In the genomic region with DNA sequence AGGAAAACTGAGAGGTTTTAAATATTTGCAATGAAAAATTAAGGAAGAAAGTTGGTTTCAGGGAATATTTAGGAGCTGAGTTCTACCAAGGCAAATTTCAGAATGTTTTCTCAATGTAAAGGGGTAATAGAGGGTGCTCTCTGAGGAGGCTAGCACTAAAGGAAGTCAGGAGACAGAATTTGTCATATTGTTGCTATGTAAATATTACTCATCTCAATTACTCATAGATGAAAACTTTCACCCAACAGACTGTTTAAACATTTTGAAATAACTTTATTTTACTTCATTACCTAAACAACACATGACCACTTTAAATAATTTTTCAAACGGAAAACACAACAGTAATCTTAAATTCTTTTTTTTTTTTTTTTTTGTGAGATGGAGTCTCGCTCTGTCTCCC, we compare ENCODE assay signal across 23 cellular contexts.
DNase-seq lines count a peak whose midpoint lies in the region; FAIRE-seq and TF ChIP-seq lines count a peak whose summit lies in the region.
"Had no signal": no experiment of that assay in that cellular context is flagged by ENCODE, and none has a peak within 500 bp of the region (broad histone marks: within the 10 kb centered on the region; RNA-seq: fewer than 3 reads in every experiment).

No MANE protein-coding gene starts in this region.

- H3K9ac ChIP-seq in astrocyte (ENCODE audit: low read length): peak overlapping the region; percentile 22
- H3K9ac ChIP-seq: KMS-11 had no signal

- peaks cover 7% of the 10 kb centered on the region for H3K4me1 Mint-ChIP-seq in astrocyte (ENCODE audit: low read depth, unreplicated experiment)
- H3K4me1 Mint-ChIP-seq: CD8-positive, alpha-beta memory T cell; naive B cell had no signal

- FAIRE-seq in astrocyte (lab: Jason Lieb, UNC): peak; percentile 34
- FAIRE-seq in urothelium cell line (lab: Jason Lieb, UNC): no peak

- H3K27ac ChIP-seq in astrocyte (ENCODE audit: low read depth, low read length): peak overlapping the region; percentile 49
- H3K27ac ChIP-seq: 22Rv1, cardiac muscle cell, KMS-11 had no signal

- peak overlapping the region; percentile 55 for H3K4me2 ChIP-seq in astrocyte (ENCODE audit: low read length)
- H3K4me2 ChIP-seq: KMS-11 had no signal

- H3K79me2 ChIP-seq in astrocyte (ENCODE audit: insufficient read depth, low read length): no peaks in the 10 kb centered on the region

- TF ChIP-seq CTCF in astrocyte (IDR thresholded peaks at IDR 0.05; ENCODE audit: insufficient read depth, low read depth, low read length): no peak

- no peak overlapping the region for H3K4me3 ChIP-seq in astrocyte (ENCODE audit: insufficient read depth, low read depth, low read length)
- H3K4me3 ChIP-seq: cardiac muscle cell had no signal

- H3K9me3 ChIP-seq in astrocyte (ENCODE audit: insufficient read depth, low read depth, low read length): no peaks in the 10 kb centered on the region

- no peaks in the 10 kb centered on the region for H4K20me1 ChIP-seq in astrocyte (ENCODE audit: insufficient read depth, low read length)

- no peaks in the 10 kb centered on the region for H3K36me3 ChIP-seq in astrocyte (ENCODE audit: insufficient read depth, low read length)
- H3K36me3 ChIP-seq: cardiac muscle cell had no signal

- no peak overlapping the region for H3K4me3 Mint-ChIP-seq in astrocyte (ENCODE audit: unreplicated experiment)
- H3K4me3 Mint-ChIP-seq: activated naive CD4-positive, alpha-beta T cell treated with anti-CD3 and anti-CD28 coated beads for 36 hours; CD8-positive, alpha-beta memory T cell; naive B cell had no signal

- H2AFZ ChIP-seq in astrocyte (ENCODE audit: low read depth, low read length): no peak overlapping the region

- no peaks in the 10 kb centered on the region for H3K27me3 Mint-ChIP-seq in astrocyte (ENCODE audit: low read depth, unreplicated experiment)
- H3K27me3 Mint-ChIP-seq: CD8-positive, alpha-beta memory T cell; naive B cell; progenitor cell of endocrine pancreas had no signal

- H3K9me3 Mint-ChIP-seq in astrocyte (ENCODE audit: unreplicated experiment): no peaks in the 10 kb centered on the region

- DNase-seq in SIG-M5 treated with dmso at 0.1 percent for 504 hours (lab: John Stamatoyannopoulos, UW; ENCODE audit: unreplicated experiment) (peak; percentile 2), SIG-M5 (lab: John Stamatoyannopoulos, UW) (no peak), astrocyte (ENCODE audit: low read depth) (peak; percentile 23), foreskin melanocyte (peak; percentile 10), urothelium cell line (ENCODE audit: low spot score) (peak; percentile 29), NCI-H2196 treated with DMSO at 0.1 percent for 48 hours (lab: John Stamatoyannopoulos, UW; ENCODE audit: unreplicated experiment) (no peak), SHP77 (lab: John Stamatoyannopoulos, UW) (no peak)
- DNase-seq in activated CD8-positive, alpha-beta memory T cell treated with anti-CD3 and anti-CD28 coated beads for 24 hours: no peak
- DNase-seq: activated CD4-positive, CD25-positive, alpha-beta regulatory T cell; activated naive CD4-positive, alpha-beta T cell treated with anti-CD3 and anti-CD28 coated beads for 36 hours; CD8-positive, alpha-beta memory T cell; effector memory CD4-positive, alpha-beta T cell; GDM1; head of caudate nucleus; left colon; naive B cell; NCI-H1694; NCI-H524; substantia nigra had no signal

- H3K36me3 Mint-ChIP-seq in astrocyte (ENCODE audit: low read depth, unreplicated experiment): no peaks in the 10 kb centered on the region
- H3K36me3 Mint-ChIP-seq: CD8-positive, alpha-beta memory T cell; naive B cell had no signal

- H3K27me3 ChIP-seq in astrocyte (ENCODE audit: insufficient read depth, low read length): no peaks in the 10 kb centered on the region
- H3K27me3 ChIP-seq: cardiac muscle cell had no signal

- peaks cover 5% of the 10 kb centered on the region for H3K4me1 ChIP-seq in astrocyte (ENCODE audit: insufficient read depth, low read length)

- H3K27ac Mint-ChIP-seq in astrocyte (ENCODE audit: unreplicated experiment): peak overlapping the region; percentile 22
- H3K27ac Mint-ChIP-seq: activated naive CD4-positive, alpha-beta T cell treated with anti-CD3 and anti-CD28 coated beads for 36 hours; CD8-positive, alpha-beta memory T cell; naive B cell; progenitor cell of endocrine pancreas had no signal

Comparison
In these comparisons a context has a peak if more than half of its experiments do, and no peak if none do; other contexts are left out.
1. DNase-seq: peak in SIG-M5 treated with dmso at 0.1 percent for 504 hours (single experiment), astrocyte (single experiment), foreskin melanocyte (single experiment) and urothelium cell line (single experiment); none in SIG-M5 (single experiment), NCI-H2196 treated with DMSO at 0.1 percent for 48 hours (single experiment), SHP77 (0 of 2) and activated CD8-positive, alpha-beta memory T cell treated with anti-CD3 and anti-CD28 coated beads for 24 hours (single experiment).